8 cellular contexts compared by ENCODE assay signal in the genomic region with DNA sequence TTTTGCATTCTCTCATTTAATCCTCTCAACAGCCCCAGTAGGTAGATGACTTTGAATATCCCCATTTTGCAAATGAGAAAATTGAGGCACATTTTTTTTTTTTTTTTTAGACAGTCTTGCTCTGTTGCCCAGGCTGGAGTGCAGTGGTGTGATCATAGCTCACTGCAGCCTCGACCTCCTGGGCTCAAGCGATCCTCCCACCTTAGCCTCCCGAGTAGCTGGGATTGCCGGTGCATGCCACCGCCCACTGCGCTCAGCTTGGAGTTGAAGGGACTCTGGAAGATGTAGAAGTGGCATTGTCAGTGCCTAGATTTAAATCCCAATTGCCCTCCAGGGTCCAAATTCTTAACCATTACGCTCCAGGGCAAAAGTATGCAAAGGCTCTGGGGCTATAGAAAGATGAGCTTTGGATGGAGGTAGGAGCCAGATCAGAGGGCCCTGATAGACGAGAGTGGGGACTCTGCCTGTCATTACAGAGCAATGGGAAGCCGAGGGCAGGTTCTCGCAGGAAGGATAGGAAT. TPM values are rescaled to one million over a fixed set of nuclear protein-coding genes. Genes with fewer than 3 reads are reported as not detected.
A peak's percentile ranks its signal among the peaks of the same experiment; 100 is the strongest.
DNase-seq lines count a peak whose midpoint lies in the region; ATAC-seq and TF ChIP-seq lines count a peak whose summit lies in the region.

No MANE protein-coding gene starts in this region.

- TF ChIP-seq RAD21 in liver (IDR thresholded peaks at IDR 0.05), result no peak

- no peak overlapping the region for H3K27ac Mint-ChIP-seq in activated T-cell treated with anti-CD3 and anti-CD28 coated beads, Interleukin-2, amount 50 U/mL, for 72 hours

- TF ChIP-seq POLR2A in adrenal gland (IDR thresholded peaks at IDR 0.05), result no peak

- H3K27me3 ChIP-seq in adrenal gland (no peaks in the 10 kb centered on the region), liver (ENCODE audit: control insufficient read depth in 4 of 4, insufficient read depth in 4 of 4, low read length in 3 of 4) (no peaks in the 10 kb centered on the region), tibial artery (no peaks in the 10 kb centered on the region)

- no peaks in the 10 kb centered on the region for H3K36me3 Mint-ChIP-seq in activated T-cell treated with anti-CD3 and anti-CD28 coated beads, Interleukin-2, amount 50 U/mL, for 72 hours (ENCODE audit: insufficient read depth in 2 of 2)

- peaks cover 28 to 57% of the 10 kb centered on the region in 2 donors for H3K4me1 ChIP-seq in adrenal gland (replicated peaks in 1 of 2)
- H3K4me1 ChIP-seq in liver (ENCODE audit: control insufficient read depth in 4 of 4, insufficient read depth in 4 of 4, low read length in 3 of 4), result peaks cover 9 to 50% (median 39%) of the 10 kb centered on the region in 4 donors
- peaks cover 0 to 49% (median 34%) of the 10 kb centered on the region in 4 donors for H3K4me1 ChIP-seq in tibial artery

- no peak for ATAC-seq in activated T-cell treated with anti-CD3 and anti-CD28 coated beads, Interleukin-2, amount 50 U/mL, for 72 hours (replicated peaks in 1 of 2)
- ATAC-seq in HG02938 (IDR thresholded peaks at IDR 0.05; ENCODE audit: unreplicated experiment) (no peak), HG02623 (IDR thresholded peaks at IDR 0.05; ENCODE audit: unreplicated experiment) (no peak)

- no peak for DNase-seq in activated T-cell treated with anti-CD3 and anti-CD28 coated beads, Interleukin-2, amount 50 U/mL, for 72 hours
- DNase-seq in activated T-cell treated with anti-CD3 and anti-CD28 coated beads, Interleukin-2, amount 50 U/mL, for 48 hours, result no peak
- DNase-seq in adrenal gland (peak in 1 of 7 donors; percentile 69), tibial artery (no peak), SW 1271 (lab: John Stamatoyannopoulos, UW) (no peak)

- H3K4me3 ChIP-seq in adrenal gland (peak overlapping the region in 1 of 4 donors; percentile 79), liver (ENCODE audit: low read depth in 1 of 3, low read length in 3 of 3) (no peak overlapping the region), tibial artery (peak overlapping the region; percentile 77 to 83)

- H3K4me1 Mint-ChIP-seq in activated T-cell treated with anti-CD3 and anti-CD28 coated beads, Interleukin-2, amount 50 U/mL, for 72 hours (ENCODE audit: low read depth), result peaks cover 20% of the 10 kb centered on the region

- peak overlapping the region; percentile 79 to 83 for H3K4me3 Mint-ChIP-seq in activated T-cell treated with anti-CD3 and anti-CD28 coated beads, Interleukin-2, amount 50 U/mL, for 72 hours

- H3K9ac ChIP-seq in liver (ENCODE audit: low read depth in 1 of 2, low read length in 2 of 2), result no peak overlapping the region

- H3K27me3 Mint-ChIP-seq in activated T-cell treated with anti-CD3 and anti-CD28 coated beads, Interleukin-2, amount 50 U/mL, for 72 hours (ENCODE audit: low read depth), result no peaks in the 10 kb centered on the region

- 33 to 54% (median 50%) methylated on average over 6 to 10 of the region's 10 CpGs for WGBS in adrenal gland, 4 donors
- 66% methylated on average over 10 of the region's 10 CpGs for WGBS in liver

- H3K27ac ChIP-seq in adrenal gland (peak overlapping the region in 4 of 5 donors; percentile 7 to 85 (median 62)), liver (ENCODE audit: low read depth in 1 of 2, low read length in 2 of 2) (peak overlapping the region; percentile 12 to 62), tibial artery (peak overlapping the region; percentile 71 to 74)

- H3K9me3 Mint-ChIP-seq in activated T-cell treated with anti-CD3 and anti-CD28 coated beads, Interleukin-2, amount 50 U/mL, for 72 hours, result no peaks in the 10 kb centered on the region

- peaks cover 0 to 30% of the 10 kb centered on the region in 2 donors for H3K36me3 ChIP-seq in adrenal gland (replicated peaks in 1 of 2)
- peaks cover 0 to 3% (median 3%) of the 10 kb centered on the region in 4 donors for H3K36me3 ChIP-seq in liver (ENCODE audit: control insufficient read depth in 4 of 4, insufficient read depth in 3 of 4, low read depth in 1 of 4, low read length in 3 of 4)
- H3K36me3 ChIP-seq in tibial artery, result peaks cover 13 to 47% (median 31%) of the 10 kb centered on the region in 3 donors

- intact Hi-C loops in adrenal gland (cut with DNase I) (loop anchor here in 1 of 2 donors (10.0 kb wide), 1 partner anchor 127 kb away; no protein-coding TSS in a partner anchor), tibial artery (cut with DNase I; ENCODE audit: low total_unique reads) (no loop called here)

- H3K9me3 ChIP-seq in adrenal gland (replicated peaks in 1 of 3) (no peaks in the 10 kb centered on the region), liver (ENCODE audit: control insufficient read depth in 4 of 4, low read length in 3 of 4) (no peaks in the 10 kb centered on the region), tibial artery (no peaks in the 10 kb centered on the region)

- no peak for TF ChIP-seq CTCF in adrenal gland (IDR thresholded peaks at IDR 0.05)
- no peak for TF ChIP-seq CTCF in liver (IDR thresholded peaks at IDR 0.05; ENCODE audit: low read depth, low read length, missing input control)
- TF ChIP-seq CTCF in tibial artery (IDR thresholded peaks at IDR 0.05), result no peak

TF ChIP-seq in liver, 16 proteins besides CTCF, POLR2A, EP300 and RAD21:
- TF ChIP-seq YY1 (IDR thresholded peaks at IDR 0.05), result no peak
- TF ChIP-seq TAF1 (conservative IDR thresholded peaks at IDR 0.05), result no peak
- no peak for TF ChIP-seq FOXA2 (IDR thresholded peaks at IDR 0.05)
- no peak for TF ChIP-seq HNF4A (conservative IDR thresholded peaks at IDR 0.05)
- no peak for TF ChIP-seq NR2F2 (IDR thresholded peaks at IDR 0.05)

RNA-seq across cellular contexts. Expression of gene MCOLN1, which starts 0.8 kb away (rescaled TPM):
- total RNA-seq in activated T-cell treated with anti-CD3 and anti-CD28 coated beads, Interleukin-2, amount 50 U/mL, for 72 hours, result 10 to 100 TPM in 1 of 2 donors, 1 to 10 TPM in 1; 9.5 to 11.8 TPM
- total RNA-seq in adrenal gland (10 to 100 TPM; 27.8 to 100.0 (median 57.1) TPM), liver (10 to 100 TPM; 10.9 to 13.2 TPM)
- polyA plus RNA-seq in adrenal gland (100 to 1,000 TPM in 1 of 3 donors, 10 to 100 TPM in 2; 23.0 to 212 (median 71.4) TPM), liver (10 to 100 TPM; 14.1 to 17.0 TPM)

RNA-seq across cellular contexts. Expression of gene ZNF358, which starts 5.7 kb away (rescaled TPM):
- total RNA-seq in activated T-cell treated with anti-CD3 and anti-CD28 coated beads, Interleukin-2, amount 50 U/mL, for 72 hours, result 10 to 100 TPM; 13.6 to 14.1 TPM
- total RNA-seq in adrenal gland (100 to 1,000 TPM in 5 of 8 donors, 10 to 100 TPM in 3; 56.1 to 113 (median 101) TPM), liver (1 to 10 TPM; 5.7 to 9.5 TPM)
- polyA plus RNA-seq in adrenal gland (100 to 1,000 TPM in 2 of 3 donors, 10 to 100 TPM in 1; 30.3 to 197 (median 148) TPM), liver (10 to 100 TPM; 15.6 to 18.2 TPM)

RNA-seq across cellular contexts. Expression of gene PNPLA6, which starts 13.9 kb away (rescaled TPM):
- total RNA-seq in activated T-cell treated with anti-CD3 and anti-CD28 coated beads, Interleukin-2, amount 50 U/mL, for 72 hours, result 100 to 1,000 TPM; 102 to 144 TPM
- total RNA-seq in adrenal gland, result 100 to 1,000 TPM in 5 of 8 donors, 10 to 100 TPM in 3; 89.4 to 257 (median 121) TPM
- polyA plus RNA-seq in adrenal gland, result 100 to 1,000 TPM in 2 of 3 donors, 10 to 100 TPM in 1; 25.7 to 264 (median 110) TPM
- 10 to 100 TPM; 33.0 to 68.4 TPM for total RNA-seq in liver
- polyA plus RNA-seq in liver, result 10 to 100 TPM; 20.9 to 22.9 TPM

RNA-seq across cellular contexts. Expression of gene PEX11G, which starts 32.8 kb away (rescaled TPM):
- 1 to 10 TPM; 1.1 to 3.4 TPM for total RNA-seq in activated T-cell treated with anti-CD3 and anti-CD28 coated beads, Interleukin-2, amount 50 U/mL, for 72 hours
- total RNA-seq in adrenal gland (10 to 100 TPM in 5 of 8 donors, 1 to 10 TPM in 3; 4.9 to 17.5 (median 13.8) TPM), liver (1 to 10 TPM; 1.9 to 7.7 TPM)
- polyA plus RNA-seq in adrenal gland (10 to 100 TPM in 2 of 3 donors, 1 to 10 TPM in 1; 2.5 to 24.5 (median 24.0) TPM), liver (10 to 100 TPM in 1 of 2 donors, 1 to 10 TPM in 1; 8.6 to 10.9 TPM)

Comparison
In these comparisons a context has a peak if more than half of its experiments do, and no peak if none do; other contexts are left out.
1. H3K4me3 ChIP-seq: peak in tibial artery (2 of 2); none in liver (0 of 3).
2. Peak in every context shown above with its lines, with median percentiles within 50 percentile points of each other: H3K27ac ChIP-seq.